In genomic region chr1:158016651-158017335, GRCh38 we compare ENCODE assay signal across 12 cellular contexts. TPM values are rescaled to one million over a fixed set of nuclear protein-coding genes. Genes with fewer than 3 reads are reported as not detected.
DNase-seq lines count a peak whose midpoint lies in the region; ATAC-seq and TF ChIP-seq lines count a peak whose summit lies in the region.
"Had no signal": no experiment of that assay in that cellular context is flagged by ENCODE, and none has a peak within 500 bp of the region (broad histone marks: within the 10 kb centered on the region; RNA-seq: fewer than 3 reads in every experiment).

No MANE protein-coding gene starts in this region.

- no peak for DNase-seq in heart right ventricle
- no peak for DNase-seq in Right ventricle myocardium inferior (ENCODE audit: missing footprints)
- DNase-seq in neural progenitor cell (ENCODE audit: low spot score), result peak; percentile 69
- no peak for DNase-seq in aorta
- DNase-seq in RKO (ENCODE audit: low spot score), result no peak
- DNase-seq in superior temporal gyrus (ENCODE audit: extremely low spot score), result no peak
- DNase-seq: activated CD4-positive, alpha-beta T cell treated with anti-CD3 and anti-CD28 coated beads for 36 hours; activated effector memory CD4-positive, alpha-beta T cell treated with anti-CD3 and anti-CD28 coated beads, Interleukin-2, amount 50 U/mL, for 16 hours; NCI-H446 treated with DMSO at 0.1 percent for 48 hours; stimulated activated CD8-positive, alpha-beta memory T cell treated with anti-CD3 and anti-CD28 coated beads, Interleukin-4, amount 100 ng/mL, for 48 hours had no signal

- 71 to 72% methylated on average over 10 of the region's 10 CpGs for WGBS in heart right ventricle, 2 donors
- WGBS in ectodermal cell, 2 experiments, result 49 to 59% methylated on average over 10 of the region's 10 CpGs
- WGBS in aorta, 2 donors, result 48 to 57% methylated on average over 10 of the region's 10 CpGs

- H3K79me2 ChIP-seq in neural progenitor cell (ENCODE audit: low read depth), result peaks cover 91% of the 10 kb centered on the region

- H3K9ac ChIP-seq in neural progenitor cell, result no peak overlapping the region

- H3K4me2 ChIP-seq in neural progenitor cell, result peak overlapping the region; percentile 69

- peak overlapping the region; percentile 68 for H3K27ac Mint-ChIP-seq in neural progenitor cell
- H3K27ac Mint-ChIP-seq: activated CD4-positive, alpha-beta T cell treated with anti-CD3 and anti-CD28 coated beads for 36 hours had no signal

- peaks cover 2% of the 10 kb centered on the region for H3K36me3 Mint-ChIP-seq in neural progenitor cell

- H3K4me1 Mint-ChIP-seq in neural progenitor cell, result peaks cover 94% of the 10 kb centered on the region
- H3K4me1 Mint-ChIP-seq: activated CD4-positive, alpha-beta T cell treated with anti-CD3 and anti-CD28 coated beads for 36 hours had no signal

- no peaks in the 10 kb centered on the region for H3K36me3 ChIP-seq in heart right ventricle
- H3K36me3 ChIP-seq in ectodermal cell (ENCODE audit: control insufficient read depth, insufficient read depth, low read length), result no peaks in the 10 kb centered on the region
- no peaks in the 10 kb centered on the region for H3K36me3 ChIP-seq in neural progenitor cell
- no peaks in the 10 kb centered on the region for H3K36me3 ChIP-seq in aorta (ENCODE audit: control insufficient read depth in 1 of 2, insufficient read depth in 2 of 2, low read length in 1 of 2)

- H3K27me3 ChIP-seq in heart right ventricle (no peaks in the 10 kb centered on the region), ectodermal cell (ENCODE audit: control insufficient read depth, insufficient read depth, low read length, poor library complexity, severe bottlenecking) (no peaks in the 10 kb centered on the region), neural progenitor cell (no peaks in the 10 kb centered on the region), aorta (ENCODE audit: control insufficient read depth in 1 of 2, insufficient read depth in 2 of 2, low read length in 1 of 2) (no peaks in the 10 kb centered on the region)

- no peaks in the 10 kb centered on the region for H3K9me3 Mint-ChIP-seq in neural progenitor cell

- H3K27ac ChIP-seq in heart right ventricle (peak overlapping the region in 9 of 10 donors; percentile 50 to 94 (median 84)), ectodermal cell (ENCODE audit: insufficient read depth, low read depth, low read length, poor library complexity, severe bottlenecking) (peak overlapping the region; percentile 45), neural progenitor cell (peak overlapping the region; percentile 97), aorta (ENCODE audit: low read depth in 1 of 2, low read length in 2 of 2) (peak overlapping the region; percentile 69)

- H2AFZ ChIP-seq in neural progenitor cell (replicated peaks), result no peak overlapping the region

- intact Hi-C loops in heart right ventricle (cut with DNase I) (no loop called here), Right ventricle myocardium inferior (cut with DNase I) (no loop called here), aorta (cut with DNase I) (no loop called here)

- TF ChIP-seq CTCF in heart right ventricle (IDR thresholded peaks at IDR 0.05), result no peak
- no peak for TF ChIP-seq CTCF in neural progenitor cell (IDR thresholded peaks at IDR 0.05)

- peaks cover 80% of the 10 kb centered on the region for H3F3A ChIP-seq in neural progenitor cell (ENCODE audit: low read depth)

- H3K4me3 Mint-ChIP-seq in neural progenitor cell, result peak overlapping the region; percentile 52
- H3K4me3 Mint-ChIP-seq: activated CD4-positive, alpha-beta T cell treated with anti-CD3 and anti-CD28 coated beads for 36 hours had no signal

- H3K27me3 Mint-ChIP-seq in neural progenitor cell (ENCODE audit: insufficient read depth, low read depth), result peaks cover 7% of the 10 kb centered on the region

- ATAC-seq in heart right ventricle (no peak), Right ventricle myocardium inferior (no peak), aorta (ENCODE audit: low FRiP score) (no peak), HG03442 (IDR thresholded peaks at IDR 0.05; ENCODE audit: unreplicated experiment) (no peak)
- ATAC-seq: activated CD4-positive, alpha-beta T cell treated with anti-CD3 and anti-CD28 coated beads for 36 hours had no signal

- H3K4me3 ChIP-seq in heart right ventricle (no peak overlapping the region), ectodermal cell (ENCODE audit: insufficient read depth, low read depth, low read length) (no peak overlapping the region), neural progenitor cell (no peak overlapping the region), aorta (ENCODE audit: low read length in 2 of 2) (no peak overlapping the region)

- H3K9me3 ChIP-seq in heart right ventricle (no peaks in the 10 kb centered on the region), ectodermal cell (ENCODE audit: control insufficient read depth, low read length) (no peaks in the 10 kb centered on the region), neural progenitor cell (ENCODE audit: low read depth) (no peaks in the 10 kb centered on the region), aorta (ENCODE audit: control insufficient read depth, low read length) (no peaks in the 10 kb centered on the region)

- peaks cover 16 to 92% (median 78%) of the 10 kb centered on the region in 9 donors for H3K4me1 ChIP-seq in heart right ventricle
- H3K4me1 ChIP-seq in ectodermal cell (ENCODE audit: control insufficient read depth, insufficient read depth, low read length), result peaks cover 85% of the 10 kb centered on the region
- peaks cover 97% of the 10 kb centered on the region for H3K4me1 ChIP-seq in neural progenitor cell
- peaks cover 8 to 15% of the 10 kb centered on the region in 2 donors for H3K4me1 ChIP-seq in aorta (ENCODE audit: control insufficient read depth in 1 of 2, insufficient read depth in 2 of 2, low read length in 2 of 2)

- peaks cover 47% of the 10 kb centered on the region for H4K20me1 ChIP-seq in neural progenitor cell (ENCODE audit: low read depth)

RNA-seq across cellular contexts. Expression of gene KIRREL1, which starts 23.3 kb away (rescaled TPM):
- total RNA-seq in heart right ventricle, result 10 to 100 TPM in 3 of 10 donors, 1 to 10 TPM in 7; 4.7 to 14.7 (median 7.5) TPM
- polyA plus RNA-seq in heart right ventricle, result 1 to 10 TPM; 4.1 to 4.5 TPM
- total RNA-seq in Right ventricle myocardium inferior, result 11.3 TPM
- polyA plus RNA-seq in ectodermal cell (2013, experiment 1 of 4), result 65.0 TPM
- polyA plus RNA-seq in ectodermal cell (2013, experiment 2 of 4), result 86.9 TPM
- polyA plus RNA-seq in ectodermal cell (2013, experiment 3 of 4), result 52.1 TPM
- polyA plus RNA-seq in ectodermal cell (2013, experiment 4 of 4), result 60.9 TPM
- 39.5 and 70.7 TPM in 2 replicates for total RNA-seq in neural progenitor cell (ENCODE audit: low replicate concordance)
- 100 to 1,000 TPM in 1 of 2 donors, 10 to 100 TPM in 1; 96.7 to 102 TPM for total RNA-seq in aorta
- 10 to 100 TPM; 15.3 to 41.5 TPM for polyA plus RNA-seq in aorta

Comparison
In these comparisons a context has a peak if more than half of its experiments do, and no peak if none do; other contexts are left out.
1. H3K27ac ChIP-seq: peak in every context shown above with its lines; median percentile 97 in neural progenitor cell; 84 in heart right ventricle; 69 in aorta; 45 in ectodermal cell.